Comparison of ENCODE assay signal across 13 cellular contexts in genomic region chr9:89815061-89815902, GRCh38.
DNase-seq lines count a peak whose midpoint lies in the region; ATAC-seq and TF ChIP-seq lines count a peak whose summit lies in the region.
"Had no signal": no experiment of that assay in that cellular context is flagged by ENCODE, and none has a peak within 500 bp of the region (broad histone marks: within the 10 kb centered on the region; RNA-seq: fewer than 3 reads in every experiment).

No MANE protein-coding gene starts in this region.

- H3K4me3 ChIP-seq in lower lobe of right lung: no peak overlapping the region

- intact Hi-C loops in lower lobe of right lung (cut with DNase I): no loop called here

- peak; percentile 43 for DNase-seq in activated CD8-positive, alpha-beta memory T cell treated with anti-CD3 and anti-CD28 coated beads, Interleukin-2, amount 50 U/mL, for 48 hours
- no peak for DNase-seq in NAMALWA (ENCODE audit: low spot score)
- no peak for DNase-seq in HPDE6-E6E7 (ENCODE audit: extremely low spot score)
- DNase-seq in NCI-H2171 (lab: John Stamatoyannopoulos, UW): no peak
- no peak for DNase-seq in lower lobe of right lung
- DNase-seq: occipital lobe had no signal

- no peak for TF ChIP-seq CTCF in lower lobe of right lung (IDR thresholded peaks at IDR 0.05)

- H3K9me3 ChIP-seq in lower lobe of right lung: no peaks in the 10 kb centered on the region

- peaks cover 18% of the 10 kb centered on the region for H3K4me1 ChIP-seq in lower lobe of right lung

- no peaks in the 10 kb centered on the region for H3K27me3 ChIP-seq in lower lobe of right lung (ENCODE audit: low read depth)

- ATAC-seq in GM18498 (IDR thresholded peaks at IDR 0.05; ENCODE audit: unreplicated experiment) (peak; percentile 40), GM19455 (IDR thresholded peaks at IDR 0.05; ENCODE audit: unreplicated experiment) (peak; percentile 33), HG03025 (IDR thresholded peaks at IDR 0.05; ENCODE audit: low FRiP score, unreplicated experiment) (peak; percentile 26), lower lobe of right lung (no peak)
- ATAC-seq: activated naive CD4-positive, alpha-beta T cell treated with anti-CD3 and anti-CD28 coated beads, Interleukin-2, amount 50 U/mL, for 72 hours; HepG2 had no signal

- no peak overlapping the region for H3K27ac ChIP-seq in lower lobe of right lung
- H3K27ac ChIP-seq: C4-2B, WERI-Rb-1 had no signal

- no peaks in the 10 kb centered on the region for H3K36me3 ChIP-seq in lower lobe of right lung
- H3K36me3 ChIP-seq: WERI-Rb-1 had no signal

Comparison
In these comparisons a context has a peak if more than half of its experiments do, and no peak if none do; other contexts are left out.
1. ATAC-seq: peak in GM18498 (single experiment), GM19455 (single experiment) and HG03025 (single experiment); none in lower lobe of right lung (0 of 2).